Comparison of ENCODE assay signal across 1 cellular context in genomic region chr17:4986951-4987766, GRCh38.
A peak's percentile ranks its signal among the peaks of the same experiment; 100 is the strongest.
TF ChIP-seq lines count a peak whose summit lies in the region.

Gene CAMTA2, minus strand, starts transcription at chr17:4987675. Its CDS starts 1,453 bp downstream, at chr17:4986222.

TF ChIP-seq in HepG2, 621 proteins besides CTCF, POLR2A, EP300 and RAD21 (continued from another document):
- TF ChIP-seq ZNF646 (CRISPR knock-in tag; IDR thresholded peaks at IDR 0.05) (no peak; the same call in 1 of the 2 replicates), CREM (IDR thresholded peaks at IDR 0.05) (peak; percentile 64), CREM (CRISPR knock-in tag; IDR thresholded peaks at IDR 0.05) (no peak), HHEX (CRISPR knock-in tag; IDR thresholded peaks at IDR 0.05) (no peak), KLF15 (CRISPR knock-in tag; IDR thresholded peaks at IDR 0.05; ENCODE audit: borderline replicate concordance) (no peak), ZNF691 (CRISPR knock-in tag; IDR thresholded peaks at IDR 0.05; ENCODE audit: borderline replicate concordance, low read depth) (no peak; the same call in 1 of the 2 replicates), ZNF446 (CRISPR knock-in tag; IDR thresholded peaks at IDR 0.05) (no peak), SMAD3 (CRISPR knock-in tag; IDR thresholded peaks at IDR 0.05) (peak; percentile 59; the same call in 1 of the 2 replicates), ZNF251 (CRISPR knock-in tag; IDR thresholded peaks at IDR 0.05) (no peak), SNAPC2 (CRISPR knock-in tag; IDR thresholded peaks at IDR 0.05) (no peak), POLR2AphosphoS5 (IDR thresholded peaks at IDR 0.05; ENCODE audit: low read depth, low read length) (peak; percentile 52; the same call in 1 of the 2 replicates), MEIS2 (CRISPR knock-in tag; IDR thresholded peaks at IDR 0.05) (0 out of 2 replicates have a peak, but pooled peaks have one; percentile 4)
